ENCODE assay signal across 10 cellular contexts in the genomic region with DNA sequence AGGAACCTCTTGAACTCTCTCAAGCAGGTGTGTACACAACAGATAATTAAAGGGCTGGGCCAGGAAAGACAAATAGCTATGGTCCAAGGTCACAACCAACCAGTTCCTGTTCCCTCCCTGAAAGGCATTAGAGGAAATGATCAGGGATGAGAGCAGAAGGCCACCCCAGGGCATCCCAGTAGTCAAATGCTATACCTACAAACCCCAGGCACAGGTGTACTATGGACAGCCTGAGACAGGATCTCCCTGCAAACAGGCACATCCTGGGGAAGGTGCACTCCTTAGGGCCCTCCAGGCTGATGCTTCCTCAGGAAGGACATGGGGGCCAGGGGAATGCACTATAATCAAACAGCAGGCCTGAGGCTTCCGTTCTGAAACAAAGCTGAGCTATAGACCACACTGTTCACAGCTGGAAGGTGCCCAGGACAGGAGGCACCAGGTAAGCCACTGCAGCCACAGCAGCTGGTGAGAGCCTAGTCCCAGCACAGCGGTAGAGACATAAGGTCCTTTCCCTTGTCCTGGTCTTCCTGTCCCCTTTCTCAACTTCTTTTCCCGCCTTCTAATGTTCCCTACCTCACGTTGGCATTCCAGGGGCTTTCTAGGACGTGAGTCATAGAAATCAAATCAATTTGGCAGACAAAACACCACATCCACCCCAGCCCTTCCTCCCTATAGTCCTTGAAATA. TPM values are rescaled to one million over a fixed set of nuclear protein-coding genes. Genes with fewer than 3 reads are reported as not detected.
A peak's percentile ranks its signal among the peaks of the same experiment; 100 is the strongest.
DNase-seq lines count a peak whose midpoint lies in the region; ATAC-seq and TF ChIP-seq lines count a peak whose summit lies in the region.
"Had no signal": no experiment of that assay in that cellular context is flagged by ENCODE, and none has a peak within 500 bp of the region (broad histone marks: within the 10 kb centered on the region; RNA-seq: fewer than 3 reads in every experiment).

No MANE protein-coding gene starts in this region.

- intact Hi-C loops in spleen (cut with DNase I; ENCODE audit: low total_unique reads) = no loop called here

- ATAC-seq in foreskin keratinocyte = peak; percentile 28
- ATAC-seq in GM21529 (IDR thresholded peaks at IDR 0.05; ENCODE audit: unreplicated experiment) = no peak

- TF ChIP-seq CTCF in Peyer's patch (IDR thresholded peaks at IDR 0.05) (no peak), foreskin keratinocyte (conservative IDR thresholded peaks at IDR 0.05) (no peak), spleen (IDR thresholded peaks at IDR 0.05 in 8 of 11, conservative IDR thresholded peaks at IDR 0.05 in 3 of 11) (no peak)

- H3K4me3 ChIP-seq in Peyer's patch (no peak overlapping the region), spleen (no peak overlapping the region)
- H3K4me3 ChIP-seq: ascending aorta had no signal

- H3K36me3 ChIP-seq in Peyer's patch = peaks cover 0 to 19% (median 0%) of the 10 kb centered on the region in 3 donors
- H3K36me3 ChIP-seq in spleen = peaks cover 0 to 93% (median 18%) of the 10 kb centered on the region in 6 donors

- DNase-seq in HuH-7 (ENCODE audit: low spot score) (peak; percentile 76), Peyer's patch (peak in 2 of 3 donors; percentile 64 to 71), foreskin keratinocyte (no peak), spleen (no peak), ureter (ENCODE audit: low spot score) (no peak), NCI-H2171 treated with DMSO at 0.1 percent for 48 hours (lab: John Stamatoyannopoulos, UW) (no peak)
- DNase-seq: stimulated activated CD4-positive, alpha-beta T cell treated with anti-CD3 and anti-CD28 coated beads, Interleukin-4, amount 100 ng/mL, for 1 hour had no signal

- TF ChIP-seq POLR2A in Peyer's patch (IDR thresholded peaks at IDR 0.05) (no peak), spleen (IDR thresholded peaks at IDR 0.05) (no peak)

- peak overlapping the region in 3 of 4 donors; percentile 37 to 84 (median 77) for H3K27ac ChIP-seq in Peyer's patch
- no peak overlapping the region for H3K27ac ChIP-seq in foreskin keratinocyte
- peak overlapping the region in 7 of 8 donors; percentile 36 to 75 (median 61) for H3K27ac ChIP-seq in spleen
- H3K27ac ChIP-seq: neutrophil had no signal

- no peaks in the 10 kb centered on the region for H3K27me3 ChIP-seq in Peyer's patch
- H3K27me3 ChIP-seq in foreskin keratinocyte = no peaks in the 10 kb centered on the region
- H3K27me3 ChIP-seq in spleen (replicated peaks in 1 of 7) = no peaks in the 10 kb centered on the region
- H3K27me3 ChIP-seq: ascending aorta, neutrophil had no signal

- H3K9me3 ChIP-seq in Peyer's patch (no peaks in the 10 kb centered on the region), spleen (no peaks in the 10 kb centered on the region)
- H3K9me3 ChIP-seq: ascending aorta, neutrophil had no signal

- H3K4me1 ChIP-seq in Peyer's patch (peaks cover 0 to 32% (median 1%) of the 10 kb centered on the region in 4 donors), foreskin keratinocyte (peaks cover 6% of the 10 kb centered on the region), spleen (peaks cover 0 to 64% (median 32%) of the 10 kb centered on the region in 6 donors)

- 73 to 78% (median 75%) methylated on average over 5 of the region's 5 CpGs for whole genome bisulfite sequencing in spleen, 5 donors

RNA-seq across cellular contexts. Expression of gene PARP12, which starts 13.3 kb away (rescaled TPM):
- total RNA-seq in Peyer's patch = 100 to 1,000 TPM; 121 to 184 (median 156) TPM
- 61.0 and 67.0 TPM in 2 replicates for total RNA-seq in foreskin keratinocyte
- 37.4 and 41.7 TPM in 2 replicates for polyA plus RNA-seq in foreskin keratinocyte
- total RNA-seq in spleen = 100 to 1,000 TPM in 1 of 7 donors, 10 to 100 TPM in 6; 60.8 to 101 (median 77.5) TPM
- polyA plus RNA-seq in spleen = 10 to 100 TPM; 26.9 to 68.4 (median 59.2) TPM
- 54.2 TPM for total RNA-seq in ureter

Comparison
In these comparisons a context has a peak if more than half of its experiments do, and no peak if none do; other contexts are left out.
1. DNase-seq: peak in HuH-7 (single experiment) and Peyer's patch (2 of 3); none in foreskin keratinocyte (0 of 2), spleen (single experiment), ureter (single experiment) and NCI-H2171 treated with DMSO at 0.1 percent for 48 hours (single experiment).